33 cellular contexts compared by ENCODE assay signal in genomic region chr4:161696957-161697356, GRCh38.
DNase-seq lines count a peak whose midpoint lies in the region; ATAC-seq and TF ChIP-seq lines count a peak whose summit lies in the region.
"Had no signal": no experiment of that assay in that cellular context is flagged by ENCODE, and none has a peak within 500 bp of the region (broad histone marks: within the 10 kb centered on the region; RNA-seq: fewer than 3 reads in every experiment).

No MANE protein-coding gene starts in this region.

- H3K27me3 Mint-ChIP-seq in GM23338 (ENCODE audit: insufficient read depth, low read depth, poor library complexity) (peaks cover 1% of the 10 kb centered on the region), endodermal cell (ENCODE audit: insufficient read depth) (no peaks in the 10 kb centered on the region)
- no peaks in the 10 kb centered on the region for H3K27me3 Mint-ChIP-seq in naive thymus-derived CD4-positive, alpha-beta T cell
- H3K27me3 Mint-ChIP-seq in CD8-positive, alpha-beta T cell (ENCODE audit: low read depth), result no peaks in the 10 kb centered on the region
- peaks cover 0 to 1% (median 0%) of the 10 kb centered on the region in 5 donors for H3K27me3 Mint-ChIP-seq in naive thymus-derived CD8-positive, alpha-beta T cell
- H3K27me3 Mint-ChIP-seq: activated CD4-positive, alpha-beta T cell treated with anti-CD3 and anti-CD28 coated beads, Interleukin-2, amount 10 ng/mL, durations not matched to agents 24 days and 14 days; activated naive CD8-positive, alpha-beta T cell treated with anti-CD3 and anti-CD28 coated beads, Interleukin-2, amount 50 U/mL, for 24 hours; brain; stimulated activated naive CD8-positive, alpha-beta T cell treated with anti-CD3 and anti-CD28 coated beads, Interleukin-15, amount 100 ng/mL, for 72 hours had no signal

- no peaks in the 10 kb centered on the region for H3K4me1 ChIP-seq in GM23338 (ENCODE audit: insufficient read depth)
- peaks cover 4% of the 10 kb centered on the region for H3K4me1 ChIP-seq in endodermal cell (ENCODE audit: control insufficient read depth, insufficient read depth, low read length)
- H3K4me1 ChIP-seq in mesenchymal stem cell (ENCODE audit: control insufficient read depth, insufficient read depth, low read depth, low read length), result peaks cover 2% of the 10 kb centered on the region
- no peaks in the 10 kb centered on the region for H3K4me1 ChIP-seq in naive thymus-derived CD4-positive, alpha-beta T cell (ENCODE audit: control insufficient read depth in 2 of 2, insufficient read depth in 2 of 2, low read length in 2 of 2)
- H3K4me1 ChIP-seq in CD8-positive, alpha-beta T cell (ENCODE audit: insufficient read depth, low read length), result no peaks in the 10 kb centered on the region
- H3K4me1 ChIP-seq: gastrocnemius medialis, thyroid gland had no signal

- CTCF ChIA-PET in naive thymus-derived CD4-positive, alpha-beta T cell (lab: Charles Lee), result no interaction called here
- CTCF ChIA-PET in CD8-positive, alpha-beta T cell (lab: Charles Lee), result no interaction called here

- H3K9me3 ChIP-seq in endodermal cell (ENCODE audit: control insufficient read depth, low read length) (no peaks in the 10 kb centered on the region), mesenchymal stem cell (ENCODE audit: control insufficient read depth, low read length) (no peaks in the 10 kb centered on the region)
- H3K9me3 ChIP-seq in naive thymus-derived CD4-positive, alpha-beta T cell (ENCODE audit: control insufficient read depth in 2 of 3, low read length in 3 of 3), result no peaks in the 10 kb centered on the region
- no peaks in the 10 kb centered on the region for H3K9me3 ChIP-seq in CD8-positive, alpha-beta T cell (ENCODE audit: low read length)
- H3K9me3 ChIP-seq: gastrocnemius medialis, ovary, thyroid gland had no signal

- peak overlapping the region; percentile 13 to 54 for H3K18ac ChIP-seq in mesenchymal stem cell (ENCODE audit: low read depth in 1 of 2, low read length in 2 of 2)

- no peak overlapping the region for H3K27ac Mint-ChIP-seq in GM23338
- H3K27ac Mint-ChIP-seq in endodermal cell, result peak overlapping the region; percentile 73
- H3K27ac Mint-ChIP-seq in naive thymus-derived CD4-positive, alpha-beta T cell, result no peak overlapping the region
- no peak overlapping the region for H3K27ac Mint-ChIP-seq in CD8-positive, alpha-beta T cell
- no peak overlapping the region for H3K27ac Mint-ChIP-seq in naive thymus-derived CD8-positive, alpha-beta T cell
- H3K27ac Mint-ChIP-seq: activated CD4-positive, alpha-beta T cell treated with anti-CD3 and anti-CD28 coated beads, Interleukin-2, amount 10 ng/mL, durations not matched to agents 24 days and 14 days; activated naive CD8-positive, alpha-beta T cell treated with anti-CD3 and anti-CD28 coated beads, Interleukin-2, amount 50 U/mL, for 24 hours; brain; stimulated activated naive CD8-positive, alpha-beta T cell treated with anti-CD3 and anti-CD28 coated beads, Interleukin-15, amount 100 ng/mL, for 72 hours had no signal

- H3K27ac ChIP-seq in GM23338 (ENCODE audit: low read depth) (no peak overlapping the region), endodermal cell (ENCODE audit: low read depth, low read length) (no peak overlapping the region), mesenchymal stem cell (ENCODE audit: low read length, poor library complexity, severe bottlenecking) (no peak overlapping the region)
- no peak overlapping the region for H3K27ac ChIP-seq in naive thymus-derived CD4-positive, alpha-beta T cell (ENCODE audit: low read depth, low read length)
- no peak overlapping the region for H3K27ac ChIP-seq in CD8-positive, alpha-beta T cell (ENCODE audit: low read depth, low read length)
- H3K27ac ChIP-seq: coronary artery, gastrocnemius medialis, KMS-11, ovary, thyroid gland, WERI-Rb-1 had no signal

- H3K4me1 Mint-ChIP-seq in GM23338 (no peaks in the 10 kb centered on the region; the same call in 1 of the 3 replicates), endodermal cell (peaks cover 9% of the 10 kb centered on the region)
- H3K4me1 Mint-ChIP-seq in naive thymus-derived CD4-positive, alpha-beta T cell, result no peaks in the 10 kb centered on the region
- no peaks in the 10 kb centered on the region for H3K4me1 Mint-ChIP-seq in CD8-positive, alpha-beta T cell (ENCODE audit: low read depth)
- no peaks in the 10 kb centered on the region for H3K4me1 Mint-ChIP-seq in naive thymus-derived CD8-positive, alpha-beta T cell
- H3K4me1 Mint-ChIP-seq: activated CD4-positive, alpha-beta T cell treated with anti-CD3 and anti-CD28 coated beads, Interleukin-2, amount 10 ng/mL, durations not matched to agents 24 days and 14 days; activated naive CD8-positive, alpha-beta T cell treated with anti-CD3 and anti-CD28 coated beads, Interleukin-2, amount 50 U/mL, for 24 hours; brain; stimulated activated naive CD8-positive, alpha-beta T cell treated with anti-CD3 and anti-CD28 coated beads, Interleukin-15, amount 100 ng/mL, for 72 hours had no signal

- no peak overlapping the region for H4K91ac ChIP-seq in mesenchymal stem cell (ENCODE audit: low read length)

- no peak overlapping the region for H3K14ac ChIP-seq in mesenchymal stem cell (ENCODE audit: low read length in 2 of 2)

- POLR2A ChIA-PET in naive thymus-derived CD4-positive, alpha-beta T cell (lab: Charles Lee), result no interaction called here
- POLR2A ChIA-PET in CD8-positive, alpha-beta T cell (lab: Charles Lee), result no interaction called here
- POLR2A ChIA-PET in naive thymus-derived CD8-positive, alpha-beta T cell (lab: Charles Lee), result no interaction called here

- peak overlapping the region; percentile 84 for H4K8ac ChIP-seq in mesenchymal stem cell (ENCODE audit: low read length)

- H3K36me3 ChIP-seq in GM23338 (ENCODE audit: insufficient read depth) (no peaks in the 10 kb centered on the region), endodermal cell (ENCODE audit: control insufficient read depth, insufficient read depth, low read length) (no peaks in the 10 kb centered on the region), mesenchymal stem cell (ENCODE audit: control insufficient read depth in 1 of 2, insufficient read depth in 2 of 2, low read depth in 1 of 2, low read length in 2 of 2) (no peaks in the 10 kb centered on the region)
- H3K36me3 ChIP-seq in naive thymus-derived CD4-positive, alpha-beta T cell (ENCODE audit: control insufficient read depth in 2 of 3, insufficient read depth in 3 of 3, low read length in 3 of 3), result no peaks in the 10 kb centered on the region
- no peaks in the 10 kb centered on the region for H3K36me3 ChIP-seq in CD8-positive, alpha-beta T cell (ENCODE audit: insufficient read depth, low read length)
- H3K36me3 ChIP-seq: gastrocnemius medialis, ovary, thyroid gland, WERI-Rb-1 had no signal

- WGBS in endodermal cell (ENCODE audit: insufficient coverage in 1 of 2, insufficient read length in 1 of 2), 2 experiments, result 73% methylated on average over 1 of the region's 1 CpG; no CpG with 5 or more reads in 1 of the 2 experiments
- WGBS in mesenchymal stem cell, result no CpG with 5 or more reads among the region's 1 CpG

- H2AK5ac ChIP-seq in mesenchymal stem cell (ENCODE audit: low read length, severe bottlenecking), result no peak overlapping the region

- H3K27me3 ChIP-seq in GM23338 (ENCODE audit: insufficient read depth) (no peaks in the 10 kb centered on the region), endodermal cell (ENCODE audit: control insufficient read depth, insufficient read depth, low read length, poor library complexity, severe bottlenecking) (no peaks in the 10 kb centered on the region), mesenchymal stem cell (ENCODE audit: control insufficient read depth in 1 of 2, insufficient read depth in 1 of 2, low read length in 2 of 2) (no peaks in the 10 kb centered on the region)
- H3K27me3 ChIP-seq in naive thymus-derived CD4-positive, alpha-beta T cell (ENCODE audit: control insufficient read depth in 2 of 2, insufficient read depth in 2 of 2, low read length in 2 of 2), result no peaks in the 10 kb centered on the region
- no peaks in the 10 kb centered on the region for H3K27me3 ChIP-seq in CD8-positive, alpha-beta T cell (ENCODE audit: insufficient read depth, low read length)
- H3K27me3 ChIP-seq: gastrocnemius medialis, ovary, thyroid gland had no signal

- ATAC-seq in GM23338, result no peak
- no peak for ATAC-seq in naive thymus-derived CD4-positive, alpha-beta T cell
- ATAC-seq in CD8-positive, alpha-beta T cell, result no peak
- ATAC-seq in naive thymus-derived CD8-positive, alpha-beta T cell, result no peak
- ATAC-seq: activated naive CD8-positive, alpha-beta T cell treated with anti-CD3 and anti-CD28 coated beads, Interleukin-2, amount 50 U/mL, for 24 hours; activated T-cell treated with anti-CD3 and anti-CD28 coated beads, Interleukin-2, amount 50 U/mL, for 4 hours; gastrocnemius medialis; left ventricle myocardium superior; Panc1; stimulated activated naive CD8-positive, alpha-beta T cell treated with anti-CD3 and anti-CD28 coated beads, Interleukin-15, amount 100 ng/mL, for 72 hours had no signal

- H3K4me2 ChIP-seq in GM23338, result no peak overlapping the region
- no peak overlapping the region for H3K4me2 ChIP-seq in mesenchymal stem cell (ENCODE audit: low read length, poor library complexity, severe bottlenecking)
- H3K4me2 ChIP-seq: KMS-11 had no signal

- H3K36me3 Mint-ChIP-seq in GM23338 (ENCODE audit: low read depth) (no peaks in the 10 kb centered on the region), endodermal cell (ENCODE audit: low read depth) (no peaks in the 10 kb centered on the region)
- no peaks in the 10 kb centered on the region for H3K36me3 Mint-ChIP-seq in naive thymus-derived CD4-positive, alpha-beta T cell
- H3K36me3 Mint-ChIP-seq in CD8-positive, alpha-beta T cell, result no peaks in the 10 kb centered on the region
- peaks cover 0 to 3% (median 0%) of the 10 kb centered on the region in 3 donors for H3K36me3 Mint-ChIP-seq in naive thymus-derived CD8-positive, alpha-beta T cell
- H3K36me3 Mint-ChIP-seq: brain had no signal

- H3K4me3 ChIP-seq in GM23338 (no peak overlapping the region), endodermal cell (ENCODE audit: low read length) (no peak overlapping the region), mesenchymal stem cell (ENCODE audit: insufficient read depth in 1 of 2, low read depth in 1 of 2, low read length in 2 of 2) (no peak overlapping the region)
- H3K4me3 ChIP-seq in naive thymus-derived CD4-positive, alpha-beta T cell (ENCODE audit: low read length), result no peak overlapping the region
- H3K4me3 ChIP-seq in CD8-positive, alpha-beta T cell (ENCODE audit: low read depth, low read length), result no peak overlapping the region
- H3K4me3 ChIP-seq: coronary artery, gastrocnemius medialis, ovary, thyroid gland had no signal

- H3K23ac ChIP-seq in mesenchymal stem cell (ENCODE audit: low read length in 2 of 2), result no peak overlapping the region

- no peaks in the 10 kb centered on the region for H3F3A ChIP-seq in GM23338 (replicated peaks; ENCODE audit: low read depth)

- intact Hi-C loops in naive thymus-derived CD4-positive, alpha-beta T cell (cut with micrococcal nuclease), result no loop called here
- intact Hi-C loops in CD8-positive, alpha-beta T cell (cut with DNase I, micrococcal nuclease), result no loop called here

- H3K9me2 ChIP-seq in GM23338 (ENCODE audit: insufficient read depth), result no peaks in the 10 kb centered on the region

- H3K4me3 Mint-ChIP-seq in GM23338, result no peak overlapping the region
- no peak overlapping the region for H3K4me3 Mint-ChIP-seq in endodermal cell
- no peak overlapping the region for H3K4me3 Mint-ChIP-seq in naive thymus-derived CD4-positive, alpha-beta T cell
- no peak overlapping the region for H3K4me3 Mint-ChIP-seq in CD8-positive, alpha-beta T cell
- no peak overlapping the region for H3K4me3 Mint-ChIP-seq in naive thymus-derived CD8-positive, alpha-beta T cell
- H3K4me3 Mint-ChIP-seq: activated CD4-positive, alpha-beta T cell treated with anti-CD3 and anti-CD28 coated beads, Interleukin-2, amount 10 ng/mL, durations not matched to agents 24 days and 14 days; activated naive CD8-positive, alpha-beta T cell treated with anti-CD3 and anti-CD28 coated beads, Interleukin-2, amount 50 U/mL, for 24 hours; activated T-cell treated with anti-CD3 and anti-CD28 coated beads, Interleukin-2, amount 50 U/mL, for 4 hours; brain; stimulated activated naive CD8-positive, alpha-beta T cell treated with anti-CD3 and anti-CD28 coated beads, Interleukin-15, amount 100 ng/mL, for 72 hours had no signal

- no peak overlapping the region for H2AFZ ChIP-seq in GM23338
- H2AFZ ChIP-seq in mesenchymal stem cell (ENCODE audit: low read depth, low read length), result no peak overlapping the region

- no peak overlapping the region for H2BK5ac ChIP-seq in mesenchymal stem cell (ENCODE audit: low read depth, low read length, poor library complexity, severe bottlenecking)

- H3K9ac ChIP-seq in endodermal cell (ENCODE audit: extremely low read depth, low read length, poor library complexity, severe bottlenecking) (no peak overlapping the region), mesenchymal stem cell (ENCODE audit: low read length) (no peak overlapping the region)
- H3K9ac ChIP-seq: KMS-11 had no signal

- no peaks in the 10 kb centered on the region for H3K79me2 ChIP-seq in GM23338 (replicated peaks; ENCODE audit: insufficient read depth)

- H3K4ac ChIP-seq in mesenchymal stem cell (ENCODE audit: low read depth in 1 of 2, low read length in 2 of 2), result no peak overlapping the region

- H3K9me3 Mint-ChIP-seq in GM23338 (no peaks in the 10 kb centered on the region), endodermal cell (no peaks in the 10 kb centered on the region)
- peaks cover 0 to 40% (median 5%) of the 10 kb centered on the region in 11 donors for H3K9me3 Mint-ChIP-seq in naive thymus-derived CD4-positive, alpha-beta T cell
- peaks cover 13% of the 10 kb centered on the region for H3K9me3 Mint-ChIP-seq in CD8-positive, alpha-beta T cell
- peaks cover 0 to 24% (median 7%) of the 10 kb centered on the region in 9 donors for H3K9me3 Mint-ChIP-seq in naive thymus-derived CD8-positive, alpha-beta T cell
- H3K9me3 Mint-ChIP-seq: activated CD4-positive, alpha-beta T cell treated with anti-CD3 and anti-CD28 coated beads, Interleukin-2, amount 10 ng/mL, durations not matched to agents 24 days and 14 days had no signal

- H3K79me1 ChIP-seq in mesenchymal stem cell (replicated peaks; ENCODE audit: low read length, poor library complexity, severe bottlenecking), result no peaks in the 10 kb centered on the region

- no peak for TF ChIP-seq CTCF in GM23338 (conservative IDR thresholded peaks at IDR 0.05; ENCODE audit: low read depth in 2 of 2)
- TF ChIP-seq CTCF in endodermal cell (conservative IDR thresholded peaks at IDR 0.05), result no peak
- TF ChIP-seq CTCF in CD8-positive, alpha-beta T cell (IDR thresholded peaks at IDR 0.05), result no peak

- H2BK12ac ChIP-seq in mesenchymal stem cell (ENCODE audit: low read length in 2 of 2), result no peak overlapping the region

- DNase-seq in GM23338 (ENCODE audit: low spot score) (peak; percentile 23), M059J (ENCODE audit: low read depth) (peak; percentile 50), endodermal cell (peak; percentile 64), mesenchymal stem cell (no peak), DMS153 (lab: John Stamatoyannopoulos, UW) (no peak)
- DNase-seq in naive thymus-derived CD4-positive, alpha-beta T cell, result no peak
- DNase-seq in CD8-positive, alpha-beta T cell, result no peak
- DNase-seq in naive thymus-derived CD8-positive, alpha-beta T cell, result no peak
- DNase-seq: ACHN; activated CD4-positive, alpha-beta T cell treated with anti-CD3 and anti-CD28 coated beads, Interleukin-2, amount 10 ng/mL, durations not matched to agents 24 days and 14 days; activated gamma-delta T cell treated with Interleukin-2 at 50 U/mL for 16 hours; activated naive CD8-positive, alpha-beta T cell treated with anti-CD3 and anti-CD28 coated beads, Interleukin-2, amount 50 U/mL, for 24 hours; activated T-cell treated with anti-CD3 and anti-CD28 coated beads, Interleukin-2, amount 50 U/mL, for 4 hours; DMS53; gastrocnemius medialis; GDM1; HCEC 1CT; hippocampal formation; left ventricle myocardium superior; NCI-H2171; NCI-H510A treated with DMSO at 0.1 percent for 48 hours; NK-92 treated with Interleukin-12 subunit alpha and Interleukin-12 subunit beta, amount 100 ng/mL, for 24 hours; ovary; SHP77 treated with DMSO at 0.1 percent for 48 hours; small intestine; stimulated activated naive CD8-positive, alpha-beta T cell treated with anti-CD3 and anti-CD28 coated beads, Interleukin-15, amount 100 ng/mL, for 72 hours; T1000; thyroid gland; WERI-Rb-1 had no signal

- no peaks in the 10 kb centered on the region for H4K20me1 ChIP-seq in GM23338 (replicated peaks; ENCODE audit: insufficient read depth)

- H2BK15ac ChIP-seq in mesenchymal stem cell (ENCODE audit: low read depth, poor library complexity, severe bottlenecking), result no peak overlapping the region

- H2BK120ac ChIP-seq in mesenchymal stem cell (ENCODE audit: low read depth, low read length), result no peak overlapping the region

Comparison
In these comparisons a context has a peak if more than half of its experiments do, and no peak if none do; other contexts are left out.
1. DNase-seq: peak in GM23338 (single experiment), M059J (single experiment) and endodermal cell (single experiment); none in mesenchymal stem cell (single experiment), naive thymus-derived CD4-positive, alpha-beta T cell (0 of 9), DMS153 (single experiment), CD8-positive, alpha-beta T cell (0 of 7) and naive thymus-derived CD8-positive, alpha-beta T cell (0 of 10).